ENCODE assay signal across 11 cellular contexts in genomic region chr4:140308366-140309123, GRCh38.
A peak's percentile ranks its signal among the peaks of the same experiment; 100 is the strongest.
DNase-seq lines count a peak whose midpoint lies in the region; ATAC-seq, FAIRE-seq and TF ChIP-seq lines count a peak whose summit lies in the region.
"Had no signal": no experiment of that assay in that cellular context is flagged by ENCODE, and none has a peak within 500 bp of the region (broad histone marks: within the 10 kb centered on the region; RNA-seq: fewer than 3 reads in every experiment).

No MANE protein-coding gene starts in this region.

- no peak overlapping the region for H3K4me2 ChIP-seq in K562 (ENCODE audit: insufficient read depth, low read length)

- ATAC-seq in K562 (no peak), left lobe of liver (peak; percentile 62), HG02759 (IDR thresholded peaks at IDR 0.05; ENCODE audit: unreplicated experiment) (no peak)

- no peaks in the 10 kb centered on the region; the same call in 1 of the 2 replicates for H4K20me1 ChIP-seq in K562 (replicated peaks; ENCODE audit: control insufficient read depth, insufficient read depth, low read length)

- TF ChIP-seq CTCF in K562 (IDR thresholded peaks at IDR 0.05 in 2 of 3, conservative IDR thresholded peaks at IDR 0.05 in 1 of 3; ENCODE audit: insufficient read depth in 2 of 3, low read depth in 1 of 3, low read length in 3 of 3) = no peak
- no peak for TF ChIP-seq CTCF in uterus (IDR thresholded peaks at IDR 0.05)

- no TSS peak for BruUV-seq in K562 (replicated peaks; lab: Mats Ljungman, UMichigan)

- intact Hi-C loops in K562 (cut with micrococcal nuclease) (no loop called here), uterus (cut with DNase I; ENCODE audit: low total_unique reads) (no loop called here)

- H3K9me1 ChIP-seq in K562 (ENCODE audit: control insufficient read depth, insufficient read depth, low read length) = no peaks in the 10 kb centered on the region

- H3K9me3 ChIP-seq in K562 (replicated peaks; ENCODE audit: control insufficient read depth, insufficient read depth, low read depth, low read length) (no peaks in the 10 kb centered on the region), uterus (no peaks in the 10 kb centered on the region)
- H3K9me3 ChIP-seq: Peyer's patch had no signal

- H3K4me3 ChIP-seq in K562 (no peak overlapping the region), uterus (no peak overlapping the region)
- H3K4me3 ChIP-seq: Peyer's patch had no signal

- DNase-seq in NCI-H2171 treated with DMSO at 0.1 percent for 48 hours (lab: John Stamatoyannopoulos, UW) = peak; percentile 51
- no peak for DNase-seq in NCI-H2171 (lab: John Stamatoyannopoulos, UW)
- peak in 1 of 4 experiments; percentile 4 for DNase-seq in K562 (ENCODE audit: extremely low read depth in 1 of 4, low spot score in 3 of 4)
- peak; percentile 48 for DNase-seq in left lobe of liver (ENCODE audit: low spot score)
- DNase-seq in uterus = peak; percentile 62 to 69
- no peak for DNase-seq in NCI-H187 (lab: John Stamatoyannopoulos, UW)
- no peak for DNase-seq in OCI-M2 (lab: John Stamatoyannopoulos, UW; ENCODE audit: unreplicated experiment)

- no peak for TF ChIP-seq POLR2A in K562 (conservative IDR thresholded peaks at IDR 0.05)
- TF ChIP-seq POLR2A in uterus (IDR thresholded peaks at IDR 0.05) = no peak

- no peak overlapping the region for H2AFZ ChIP-seq in K562 (ENCODE audit: low read depth, low read length)

- H3K9ac ChIP-seq in K562 (ENCODE audit: insufficient read depth in 1 of 2, low read depth in 2 of 2, low read length in 2 of 2) = no peak overlapping the region

- in situ Hi-C loops in K562 (cut with MboI) = no loop called here

- peaks cover 2 to 6% of the 10 kb centered on the region in 2 experiments; a peak in 3 of 5 replicates for H3K27me3 ChIP-seq in K562 (ENCODE audit: control insufficient read depth in 2 of 2, insufficient read depth in 2 of 2, low read length in 2 of 2)
- no peaks in the 10 kb centered on the region for H3K27me3 ChIP-seq in uterus
- H3K27me3 ChIP-seq: Peyer's patch had no signal

- TF ChIP-seq EP300 in K562 (IDR thresholded peaks at IDR 0.05; ENCODE audit: low read length) = no peak

- H3K36me3 ChIP-seq in K562 (ENCODE audit: control insufficient read depth, insufficient read depth, low read length) (no peaks in the 10 kb centered on the region), uterus (no peaks in the 10 kb centered on the region)
- H3K36me3 ChIP-seq: Peyer's patch had no signal

- H3K4me1 ChIP-seq in K562 (replicated peaks in 1 of 2; ENCODE audit: control insufficient read depth in 2 of 2, insufficient read depth in 2 of 2, low read length in 2 of 2) (no peaks in the 10 kb centered on the region), uterus (no peaks in the 10 kb centered on the region)
- H3K4me1 ChIP-seq: Peyer's patch had no signal

- 0% methylated on average over 11 of the region's 11 CpGs for WGBS in K562 (ENCODE audit: insufficient coverage, low coverage, missing lambda C conversion rate)

- CTCF ChIA-PET in K562 (lab: Yijun Ruan, JAX; ENCODE audit: low intra/inter-chr PET ratio) = no interaction called here

- no peak for TF ChIP-seq RAD21 in K562 (CRISPR knock-in tag; conservative IDR thresholded peaks at IDR 0.05 in 1 of 2, IDR thresholded peaks at IDR 0.05 in 1 of 2)

- POLR2A ChIA-PET in K562 (lab: Yijun Ruan, JAX) = no interaction called here

- no peaks in the 10 kb centered on the region for H3K79me2 ChIP-seq in K562 (ENCODE audit: control insufficient read depth, insufficient read depth, low read length)

- no peak for FAIRE-seq in K562 (lab: Jason Lieb, UNC)
- FAIRE-seq: colon, H1 had no signal

- H3K27ac ChIP-seq in K562 (ENCODE audit: extremely low read depth, low read depth, low read length) (no peak overlapping the region), uterus (peak overlapping the region; percentile 60 to 82)

TF ChIP-seq in K562, 482 proteins besides CTCF, POLR2A, EP300 and RAD21:
- TF ChIP-seq ATF3 (IDR thresholded peaks at IDR 0.05) (peak; percentile 42; the same call in 1 of the 2 replicates), ATF3 (CRISPR knock-in tag; conservative IDR thresholded peaks at IDR 0.05) (no peak), E2F5 (CRISPR knock-in tag; IDR thresholded peaks at IDR 0.05) (no peak), MEIS2 (IDR thresholded peaks at IDR 0.05; ENCODE audit: partially characterized antibody) (no peak), JUND (IDR thresholded peaks at IDR 0.05; ENCODE audit: borderline replicate concordance, low read depth, low read length) (no peak), JUND (tag; IDR thresholded peaks at IDR 0.05; ENCODE audit: borderline replicate concordance, low read depth, low read length) (0 out of 3 replicates have a peak, but pooled peaks have one; percentile 34), L3MBTL2 (IDR thresholded peaks at IDR 0.05) (0 out of 2 replicates have a peak, but pooled peaks have one; percentile 21), U2AF1 (optimal IDR thresholded peaks at IDR 0.05; ENCODE audit: low read depth, low read length) (no peak), TAF15 (IDR thresholded peaks at IDR 0.05; ENCODE audit: low read depth, low read length) (no peak)

Comparison
In these comparisons a context has a peak if more than half of its experiments do, and no peak if none do; other contexts are left out.
1. DNase-seq: peak in NCI-H2171 treated with DMSO at 0.1 percent for 48 hours (single experiment), left lobe of liver (single experiment) and uterus (2 of 2); none in NCI-H2171 (single experiment), NCI-H187 (0 of 2) and OCI-M2 (single experiment).